In the genomic region with DNA sequence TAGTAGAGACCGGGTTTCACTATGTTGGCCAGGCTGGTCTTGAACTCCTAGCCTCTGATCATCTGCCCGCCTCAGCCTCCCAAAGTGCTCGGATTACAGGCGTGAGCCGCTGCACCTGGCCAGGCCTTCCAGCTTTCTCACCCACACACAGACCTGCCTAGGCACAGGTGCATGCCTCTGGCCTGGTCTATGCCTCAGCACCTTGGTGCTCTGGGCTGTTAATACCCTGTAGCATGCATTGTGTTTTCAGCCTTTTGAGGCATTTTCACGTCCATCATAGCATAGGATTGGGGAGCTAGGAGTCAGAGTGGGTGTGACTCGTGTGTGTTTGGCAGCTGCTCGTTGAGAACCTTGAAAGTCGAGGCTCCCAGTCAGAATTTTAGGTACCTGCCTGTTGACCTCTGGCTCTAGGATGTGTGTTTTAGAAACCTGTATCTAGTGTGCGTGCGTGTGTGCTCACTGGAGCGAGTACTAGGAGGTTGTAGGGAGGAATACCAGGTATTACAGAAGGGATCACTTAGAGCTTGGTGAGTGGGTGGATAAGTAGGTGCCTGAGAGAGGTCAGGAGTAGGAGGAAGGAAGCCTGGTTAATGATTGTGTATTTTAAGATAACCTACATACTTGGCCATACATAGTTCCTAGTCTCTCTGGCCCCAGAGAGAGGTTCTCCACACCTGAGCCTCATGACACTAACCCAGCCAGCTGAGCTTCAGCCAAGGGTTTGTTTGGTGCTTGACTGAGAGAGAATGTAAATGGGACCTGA, we compare ENCODE assay signal across 1 cellular context.
TF ChIP-seq lines count a peak whose summit lies in the region.

No MANE protein-coding gene starts in this region.

TF ChIP-seq in WTC11, 78 proteins besides CTCF, POLR2A, EP300 and RAD21:
- TF ChIP-seq, protein P1, sequence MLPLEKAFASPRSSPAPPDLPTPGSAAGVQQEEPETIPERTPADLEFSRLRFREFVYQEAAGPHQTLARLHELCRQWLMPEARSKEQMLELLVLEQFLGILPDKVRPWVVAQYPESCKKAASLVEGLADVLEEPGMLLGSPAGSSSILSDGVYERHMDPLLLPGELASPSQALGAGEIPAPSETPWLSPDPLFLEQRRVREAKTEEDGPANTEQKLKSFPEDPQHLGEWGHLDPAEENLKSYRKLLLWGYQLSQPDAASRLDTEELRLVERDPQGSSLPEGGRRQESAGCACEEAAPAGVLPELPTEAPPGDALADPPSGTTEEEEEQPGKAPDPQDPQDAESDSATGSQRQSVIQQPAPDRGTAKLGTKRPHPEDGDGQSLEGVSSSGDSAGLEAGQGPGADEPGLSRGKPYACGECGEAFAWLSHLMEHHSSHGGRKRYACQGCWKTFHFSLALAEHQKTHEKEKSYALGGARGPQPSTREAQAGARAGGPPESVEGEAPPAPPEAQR (CRISPR knock-in tag; IDR thresholded peaks at IDR 0.05) = no peak
- TF ChIP-seq JUN (CRISPR knock-in tag; IDR thresholded peaks at IDR 0.05) (no peak), JAZF1 (CRISPR knock-in tag; IDR thresholded peaks at IDR 0.05) (no peak), ZNF317 (CRISPR knock-in tag; IDR thresholded peaks at IDR 0.05; ENCODE audit: borderline replicate concordance, low read depth) (no peak), TP53 (CRISPR knock-in tag; IDR thresholded peaks at IDR 0.05) (no peak), ZNF396 (CRISPR knock-in tag; IDR thresholded peaks at IDR 0.05; ENCODE audit: borderline replicate concordance) (no peak), PRRX2 (CRISPR knock-in tag; IDR thresholded peaks at IDR 0.05) (no peak)
- TF ChIP-seq, protein P2, sequence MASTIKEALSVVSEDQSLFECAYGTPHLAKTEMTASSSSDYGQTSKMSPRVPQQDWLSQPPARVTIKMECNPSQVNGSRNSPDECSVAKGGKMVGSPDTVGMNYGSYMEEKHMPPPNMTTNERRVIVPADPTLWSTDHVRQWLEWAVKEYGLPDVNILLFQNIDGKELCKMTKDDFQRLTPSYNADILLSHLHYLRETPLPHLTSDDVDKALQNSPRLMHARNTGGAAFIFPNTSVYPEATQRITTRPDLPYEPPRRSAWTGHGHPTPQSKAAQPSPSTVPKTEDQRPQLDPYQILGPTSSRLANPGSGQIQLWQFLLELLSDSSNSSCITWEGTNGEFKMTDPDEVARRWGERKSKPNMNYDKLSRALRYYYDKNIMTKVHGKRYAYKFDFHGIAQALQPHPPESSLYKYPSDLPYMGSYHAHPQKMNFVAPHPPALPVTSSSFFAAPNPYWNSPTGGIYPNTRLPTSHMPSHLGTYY (CRISPR knock-in tag; IDR thresholded peaks at IDR 0.05) = no peak
- TF ChIP-seq, protein P3, sequence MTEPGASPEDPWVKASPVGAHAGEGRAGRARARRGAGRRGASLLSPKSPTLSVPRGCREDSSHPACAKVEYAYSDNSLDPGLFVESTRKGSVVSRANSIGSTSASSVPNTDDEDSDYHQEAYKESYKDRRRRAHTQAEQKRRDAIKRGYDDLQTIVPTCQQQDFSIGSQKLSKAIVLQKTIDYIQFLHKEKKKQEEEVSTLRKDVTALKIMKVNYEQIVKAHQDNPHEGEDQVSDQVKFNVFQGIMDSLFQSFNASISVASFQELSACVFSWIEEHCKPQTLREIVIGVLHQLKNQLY (CRISPR knock-in tag; IDR thresholded peaks at IDR 0.05) = no peak
- TF ChIP-seq, protein P4, sequence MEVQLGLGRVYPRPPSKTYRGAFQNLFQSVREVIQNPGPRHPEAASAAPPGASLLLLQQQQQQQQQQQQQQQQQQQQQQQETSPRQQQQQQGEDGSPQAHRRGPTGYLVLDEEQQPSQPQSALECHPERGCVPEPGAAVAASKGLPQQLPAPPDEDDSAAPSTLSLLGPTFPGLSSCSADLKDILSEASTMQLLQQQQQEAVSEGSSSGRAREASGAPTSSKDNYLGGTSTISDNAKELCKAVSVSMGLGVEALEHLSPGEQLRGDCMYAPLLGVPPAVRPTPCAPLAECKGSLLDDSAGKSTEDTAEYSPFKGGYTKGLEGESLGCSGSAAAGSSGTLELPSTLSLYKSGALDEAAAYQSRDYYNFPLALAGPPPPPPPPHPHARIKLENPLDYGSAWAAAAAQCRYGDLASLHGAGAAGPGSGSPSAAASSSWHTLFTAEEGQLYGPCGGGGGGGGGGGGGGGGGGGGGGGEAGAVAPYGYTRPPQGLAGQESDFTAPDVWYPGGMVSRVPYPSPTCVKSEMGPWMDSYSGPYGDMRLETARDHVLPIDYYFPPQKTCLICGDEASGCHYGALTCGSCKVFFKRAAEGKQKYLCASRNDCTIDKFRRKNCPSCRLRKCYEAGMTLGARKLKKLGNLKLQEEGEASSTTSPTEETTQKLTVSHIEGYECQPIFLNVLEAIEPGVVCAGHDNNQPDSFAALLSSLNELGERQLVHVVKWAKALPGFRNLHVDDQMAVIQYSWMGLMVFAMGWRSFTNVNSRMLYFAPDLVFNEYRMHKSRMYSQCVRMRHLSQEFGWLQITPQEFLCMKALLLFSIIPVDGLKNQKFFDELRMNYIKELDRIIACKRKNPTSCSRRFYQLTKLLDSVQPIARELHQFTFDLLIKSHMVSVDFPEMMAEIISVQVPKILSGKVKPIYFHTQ (CRISPR knock-in tag; IDR thresholded peaks at IDR 0.05) = no peak
- TF ChIP-seq, protein P5, sequence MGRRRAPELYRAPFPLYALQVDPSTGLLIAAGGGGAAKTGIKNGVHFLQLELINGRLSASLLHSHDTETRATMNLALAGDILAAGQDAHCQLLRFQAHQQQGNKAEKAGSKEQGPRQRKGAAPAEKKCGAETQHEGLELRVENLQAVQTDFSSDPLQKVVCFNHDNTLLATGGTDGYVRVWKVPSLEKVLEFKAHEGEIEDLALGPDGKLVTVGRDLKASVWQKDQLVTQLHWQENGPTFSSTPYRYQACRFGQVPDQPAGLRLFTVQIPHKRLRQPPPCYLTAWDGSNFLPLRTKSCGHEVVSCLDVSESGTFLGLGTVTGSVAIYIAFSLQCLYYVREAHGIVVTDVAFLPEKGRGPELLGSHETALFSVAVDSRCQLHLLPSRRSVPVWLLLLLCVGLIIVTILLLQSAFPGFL (CRISPR knock-in tag; IDR thresholded peaks at IDR 0.05; ENCODE audit: borderline replicate concordance) = no peak
- TF ChIP-seq, protein P6, sequence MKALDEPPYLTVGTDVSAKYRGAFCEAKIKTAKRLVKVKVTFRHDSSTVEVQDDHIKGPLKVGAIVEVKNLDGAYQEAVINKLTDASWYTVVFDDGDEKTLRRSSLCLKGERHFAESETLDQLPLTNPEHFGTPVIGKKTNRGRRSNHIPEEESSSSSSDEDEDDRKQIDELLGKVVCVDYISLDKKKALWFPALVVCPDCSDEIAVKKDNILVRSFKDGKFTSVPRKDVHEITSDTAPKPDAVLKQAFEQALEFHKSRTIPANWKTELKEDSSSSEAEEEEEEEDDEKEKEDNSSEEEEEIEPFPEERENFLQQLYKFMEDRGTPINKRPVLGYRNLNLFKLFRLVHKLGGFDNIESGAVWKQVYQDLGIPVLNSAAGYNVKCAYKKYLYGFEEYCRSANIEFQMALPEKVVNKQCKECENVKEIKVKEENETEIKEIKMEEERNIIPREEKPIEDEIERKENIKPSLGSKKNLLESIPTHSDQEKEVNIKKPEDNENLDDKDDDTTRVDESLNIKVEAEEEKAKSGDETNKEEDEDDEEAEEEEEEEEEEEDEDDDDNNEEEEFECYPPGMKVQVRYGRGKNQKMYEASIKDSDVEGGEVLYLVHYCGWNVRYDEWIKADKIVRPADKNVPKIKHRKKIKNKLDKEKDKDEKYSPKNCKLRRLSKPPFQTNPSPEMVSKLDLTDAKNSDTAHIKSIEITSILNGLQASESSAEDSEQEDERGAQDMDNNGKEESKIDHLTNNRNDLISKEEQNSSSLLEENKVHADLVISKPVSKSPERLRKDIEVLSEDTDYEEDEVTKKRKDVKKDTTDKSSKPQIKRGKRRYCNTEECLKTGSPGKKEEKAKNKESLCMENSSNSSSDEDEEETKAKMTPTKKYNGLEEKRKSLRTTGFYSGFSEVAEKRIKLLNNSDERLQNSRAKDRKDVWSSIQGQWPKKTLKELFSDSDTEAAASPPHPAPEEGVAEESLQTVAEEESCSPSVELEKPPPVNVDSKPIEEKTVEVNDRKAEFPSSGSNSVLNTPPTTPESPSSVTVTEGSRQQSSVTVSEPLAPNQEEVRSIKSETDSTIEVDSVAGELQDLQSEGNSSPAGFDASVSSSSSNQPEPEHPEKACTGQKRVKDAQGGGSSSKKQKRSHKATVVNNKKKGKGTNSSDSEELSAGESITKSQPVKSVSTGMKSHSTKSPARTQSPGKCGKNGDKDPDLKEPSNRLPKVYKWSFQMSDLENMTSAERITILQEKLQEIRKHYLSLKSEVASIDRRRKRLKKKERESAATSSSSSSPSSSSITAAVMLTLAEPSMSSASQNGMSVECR (CRISPR knock-in tag; IDR thresholded peaks at IDR 0.05; ENCODE audit: borderline replicate concordance) = no peak
- TF ChIP-seq, protein P7, sequence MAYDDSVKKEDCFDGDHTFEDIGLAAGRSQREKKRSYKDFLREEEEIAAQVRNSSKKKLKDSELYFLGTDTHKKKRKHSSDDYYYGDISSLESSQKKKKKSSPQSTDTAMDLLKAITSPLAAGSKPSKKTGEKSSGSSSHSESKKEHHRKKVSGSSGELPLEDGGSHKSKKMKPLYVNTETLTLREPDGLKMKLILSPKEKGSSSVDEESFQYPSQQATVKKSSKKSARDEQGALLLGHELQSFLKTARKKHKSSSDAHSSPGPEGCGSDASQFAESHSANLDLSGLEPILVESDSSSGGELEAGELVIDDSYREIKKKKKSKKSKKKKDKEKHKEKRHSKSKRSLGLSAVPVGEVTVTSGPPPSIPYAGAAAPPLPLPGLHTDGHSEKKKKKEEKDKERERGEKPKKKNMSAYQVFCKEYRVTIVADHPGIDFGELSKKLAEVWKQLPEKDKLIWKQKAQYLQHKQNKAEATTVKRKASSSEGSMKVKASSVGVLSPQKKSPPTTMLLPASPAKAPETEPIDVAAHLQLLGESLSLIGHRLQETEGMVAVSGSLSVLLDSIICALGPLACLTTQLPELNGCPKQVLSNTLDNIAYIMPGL (CRISPR knock-in tag; IDR thresholded peaks at IDR 0.05) = no peak
- TF ChIP-seq, protein P8, sequence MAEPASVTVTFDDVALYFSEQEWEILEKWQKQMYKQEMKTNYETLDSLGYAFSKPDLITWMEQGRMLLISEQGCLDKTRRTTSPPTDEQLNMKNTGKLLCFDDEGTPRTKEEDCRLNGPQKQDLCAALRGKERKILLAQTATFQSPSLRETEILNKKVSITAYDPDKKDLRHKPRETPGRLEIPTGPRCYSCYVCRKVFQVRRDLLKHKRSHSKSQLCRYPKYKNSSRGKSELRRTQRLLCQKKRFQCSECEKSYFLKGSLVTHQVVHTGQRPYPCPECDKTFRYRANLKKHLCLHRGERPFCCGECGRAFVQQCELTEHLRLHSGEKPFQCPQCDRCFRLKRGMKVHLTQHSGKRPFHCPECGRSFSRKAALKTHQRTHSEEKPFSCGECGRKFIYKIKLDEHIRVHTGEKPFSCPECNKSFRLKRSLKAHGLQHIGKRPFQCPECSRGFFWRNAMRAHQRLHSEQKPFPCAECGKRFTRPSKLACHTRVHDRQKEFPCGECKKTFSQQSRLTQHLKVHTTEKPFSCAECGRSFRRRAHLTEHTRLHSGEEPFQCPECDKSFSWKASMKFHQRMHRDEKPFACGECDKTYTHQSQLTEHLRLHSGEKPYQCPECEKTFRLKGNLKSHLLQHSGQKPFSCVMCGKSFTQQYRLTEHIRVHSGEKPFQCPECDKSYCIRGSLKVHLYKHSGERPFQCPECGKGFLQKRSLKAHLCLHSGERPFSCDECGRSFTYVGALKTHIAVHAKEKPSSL (CRISPR knock-in tag; conservative IDR thresholded peaks at IDR 0.05) = no peak
- TF ChIP-seq, protein P9, sequence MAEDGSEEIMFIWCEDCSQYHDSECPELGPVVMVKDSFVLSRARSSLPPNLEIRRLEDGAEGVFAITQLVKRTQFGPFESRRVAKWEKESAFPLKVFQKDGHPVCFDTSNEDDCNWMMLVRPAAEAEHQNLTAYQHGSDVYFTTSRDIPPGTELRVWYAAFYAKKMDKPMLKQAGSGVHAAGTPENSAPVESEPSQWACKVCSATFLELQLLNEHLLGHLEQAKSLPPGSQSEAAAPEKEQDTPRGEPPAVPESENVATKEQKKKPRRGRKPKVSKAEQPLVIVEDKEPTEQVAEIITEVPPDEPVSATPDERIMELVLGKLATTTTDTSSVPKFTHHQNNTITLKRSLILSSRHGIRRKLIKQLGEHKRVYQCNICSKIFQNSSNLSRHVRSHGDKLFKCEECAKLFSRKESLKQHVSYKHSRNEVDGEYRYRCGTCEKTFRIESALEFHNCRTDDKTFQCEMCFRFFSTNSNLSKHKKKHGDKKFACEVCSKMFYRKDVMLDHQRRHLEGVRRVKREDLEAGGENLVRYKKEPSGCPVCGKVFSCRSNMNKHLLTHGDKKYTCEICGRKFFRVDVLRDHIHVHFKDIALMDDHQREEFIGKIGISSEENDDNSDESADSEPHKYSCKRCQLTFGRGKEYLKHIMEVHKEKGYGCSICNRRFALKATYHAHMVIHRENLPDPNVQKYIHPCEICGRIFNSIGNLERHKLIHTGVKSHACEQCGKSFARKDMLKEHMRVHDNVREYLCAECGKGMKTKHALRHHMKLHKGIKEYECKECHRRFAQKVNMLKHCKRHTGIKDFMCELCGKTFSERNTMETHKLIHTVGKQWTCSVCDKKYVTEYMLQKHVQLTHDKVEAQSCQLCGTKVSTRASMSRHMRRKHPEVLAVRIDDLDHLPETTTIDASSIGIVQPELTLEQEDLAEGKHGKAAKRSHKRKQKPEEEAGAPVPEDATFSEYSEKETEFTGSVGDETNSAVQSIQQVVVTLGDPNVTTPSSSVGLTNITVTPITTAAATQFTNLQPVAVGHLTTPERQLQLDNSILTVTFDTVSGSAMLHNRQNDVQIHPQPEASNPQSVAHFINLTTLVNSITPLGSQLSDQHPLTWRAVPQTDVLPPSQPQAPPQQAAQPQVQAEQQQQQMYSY (CRISPR knock-in tag; IDR thresholded peaks at IDR 0.05) = no peak
- TF ChIP-seq, protein P10, sequence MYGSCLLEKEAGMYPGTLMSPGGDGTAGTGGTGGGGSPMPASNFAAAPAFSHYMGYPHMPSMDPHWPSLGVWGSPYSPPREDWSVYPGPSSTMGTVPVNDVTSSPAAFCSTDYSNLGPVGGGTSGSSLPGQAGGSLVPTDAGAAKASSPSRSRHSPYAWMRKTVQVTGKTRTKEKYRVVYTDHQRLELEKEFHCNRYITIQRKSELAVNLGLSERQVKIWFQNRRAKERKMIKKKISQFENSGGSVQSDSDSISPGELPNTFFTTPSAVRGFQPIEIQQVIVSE (CRISPR knock-in tag; IDR thresholded peaks at IDR 0.05; ENCODE audit: borderline replicate concordance) = no peak
